8 cellular contexts compared by ENCODE assay signal in genomic region chr6:72649032-72649984, GRCh38. TPM values are rescaled to one million over a fixed set of nuclear protein-coding genes. Genes with fewer than 3 reads are reported as not detected.
DNase-seq lines count a peak whose midpoint lies in the region; ATAC-seq, FAIRE-seq and TF ChIP-seq lines count a peak whose summit lies in the region.

No MANE protein-coding gene starts in this region.

- peak overlapping the region; percentile 29 for H3K9ac ChIP-seq in astrocyte (ENCODE audit: low read length)

- H3K9me3 Mint-ChIP-seq in astrocyte (ENCODE audit: unreplicated experiment): no peaks in the 10 kb centered on the region
- H3K9me3 Mint-ChIP-seq in stimulated activated naive CD8-positive, alpha-beta T cell treated with anti-CD3 and anti-CD28 coated beads, Interleukin-15, amount 100 ng/mL, for 72 hours: peaks cover 0 to 10% of the 10 kb centered on the region in 2 donors

- H3K27me3 ChIP-seq in astrocyte (ENCODE audit: insufficient read depth, low read length) (no peaks in the 10 kb centered on the region), gastroesophageal sphincter (no peaks in the 10 kb centered on the region)

- peak overlapping the region; percentile 59 for H3K27ac ChIP-seq in astrocyte (ENCODE audit: low read depth, low read length)
- H3K27ac ChIP-seq in gastroesophageal sphincter: no peak overlapping the region

- no peaks in the 10 kb centered on the region for H4K20me1 ChIP-seq in astrocyte (ENCODE audit: insufficient read depth, low read length)

- peak; percentile 96 for FAIRE-seq in GM19239 (lab: Jason Lieb, UNC)
- FAIRE-seq in astrocyte (lab: Jason Lieb, UNC): peak; percentile 59

- ATAC-seq in HG03280 (IDR thresholded peaks at IDR 0.05; ENCODE audit: unreplicated experiment) (peak; percentile 37), gastroesophageal sphincter (no peak)
- peak; percentile 92 for ATAC-seq in stimulated activated naive CD8-positive, alpha-beta T cell treated with anti-CD3 and anti-CD28 coated beads, Interleukin-15, amount 100 ng/mL, for 72 hours

- no peaks in the 10 kb centered on the region for H3K36me3 Mint-ChIP-seq in astrocyte (ENCODE audit: low read depth, unreplicated experiment)

- 76 to 77% methylated on average over 6 to 8 of the region's 8 CpGs for whole genome bisulfite sequencing in gastroesophageal sphincter (ENCODE audit: low coverage in 1 of 2), 2 donors

- DNase-seq in AG20443 (ENCODE audit: low spot score) (peak; percentile 34), GM19239 (ENCODE audit: insufficient read length, low spot score) (no peak), astrocyte (ENCODE audit: low read depth) (peak; percentile 83), D341Med (ENCODE audit: low spot score) (no peak)
- DNase-seq in stimulated activated naive CD8-positive, alpha-beta T cell treated with anti-CD3 and anti-CD28 coated beads, Interleukin-15, amount 100 ng/mL, for 72 hours: peak in 1 of 2 donors; percentile 35
- DNase-seq in effector CD8-positive, alpha-beta T cell (lab: John Stamatoyannopoulos, UW): no peak

- no peaks in the 10 kb centered on the region for H3K79me2 ChIP-seq in astrocyte (ENCODE audit: insufficient read depth, low read length)

- no peaks in the 10 kb centered on the region for H3K9me3 ChIP-seq in astrocyte (ENCODE audit: insufficient read depth, low read depth, low read length)
- no peaks in the 10 kb centered on the region for H3K9me3 ChIP-seq in gastroesophageal sphincter

- H3K27me3 Mint-ChIP-seq in astrocyte (ENCODE audit: low read depth, unreplicated experiment): no peaks in the 10 kb centered on the region
- no peaks in the 10 kb centered on the region for H3K27me3 Mint-ChIP-seq in stimulated activated naive CD8-positive, alpha-beta T cell treated with anti-CD3 and anti-CD28 coated beads, Interleukin-15, amount 100 ng/mL, for 72 hours

- H3K4me2 ChIP-seq in astrocyte (ENCODE audit: low read length): peak overlapping the region; percentile 68

- H2AFZ ChIP-seq in astrocyte (ENCODE audit: low read depth, low read length): no peak overlapping the region

- TF ChIP-seq EP300 in gastroesophageal sphincter (IDR thresholded peaks at IDR 0.05): no peak

- H3K36me3 ChIP-seq in astrocyte (ENCODE audit: insufficient read depth, low read length) (no peaks in the 10 kb centered on the region), gastroesophageal sphincter (no peaks in the 10 kb centered on the region)

- TF ChIP-seq POLR2A in gastroesophageal sphincter (IDR thresholded peaks at IDR 0.05): no peak

- H3K4me3 ChIP-seq in astrocyte (ENCODE audit: insufficient read depth, low read depth, low read length): peak overlapping the region; percentile 14
- H3K4me3 ChIP-seq in gastroesophageal sphincter: no peak overlapping the region

- peaks cover 23% of the 10 kb centered on the region for H3K4me1 Mint-ChIP-seq in astrocyte (ENCODE audit: low read depth, unreplicated experiment)
- peaks cover 61% of the 10 kb centered on the region for H3K4me1 Mint-ChIP-seq in stimulated activated naive CD8-positive, alpha-beta T cell treated with anti-CD3 and anti-CD28 coated beads, Interleukin-15, amount 100 ng/mL, for 72 hours

- TF ChIP-seq CTCF in astrocyte (IDR thresholded peaks at IDR 0.05; ENCODE audit: insufficient read depth, low read depth, low read length) (no peak), gastroesophageal sphincter (IDR thresholded peaks at IDR 0.05) (no peak)

- peaks cover 23% of the 10 kb centered on the region for H3K4me1 ChIP-seq in astrocyte (ENCODE audit: insufficient read depth, low read length)
- H3K4me1 ChIP-seq in gastroesophageal sphincter: peaks cover 0 to 2% (median 0%) of the 10 kb centered on the region in 3 donors

- peak overlapping the region; percentile 81 for H3K27ac Mint-ChIP-seq in astrocyte (ENCODE audit: unreplicated experiment)
- peak overlapping the region; percentile 90 to 97 for H3K27ac Mint-ChIP-seq in stimulated activated naive CD8-positive, alpha-beta T cell treated with anti-CD3 and anti-CD28 coated beads, Interleukin-15, amount 100 ng/mL, for 72 hours

- no peak overlapping the region for H3K4me3 Mint-ChIP-seq in astrocyte (ENCODE audit: unreplicated experiment)
- peak overlapping the region; percentile 41 to 65 for H3K4me3 Mint-ChIP-seq in stimulated activated naive CD8-positive, alpha-beta T cell treated with anti-CD3 and anti-CD28 coated beads, Interleukin-15, amount 100 ng/mL, for 72 hours

RNA-seq across cellular contexts. Expression of gene KCNQ5, which starts 27.4 kb away (rescaled TPM):
- total RNA-seq in astrocyte (0.43 and 2.0 TPM in 2 replicates), gastroesophageal sphincter (1 to 10 TPM in 3 of 4 donors, under 1 TPM in 1; 0.96 to 3.4 (median 1.5) TPM)

Comparison
In these comparisons a context has a peak if more than half of its experiments do, and no peak if none do; other contexts are left out.
1. DNase-seq: peak in AG20443 (single experiment) and astrocyte (single experiment); none in GM19239 (single experiment), D341Med (single experiment) and effector CD8-positive, alpha-beta T cell (single experiment).